Comparison of ENCODE assay signal across 22 cellular contexts in the genomic region with DNA sequence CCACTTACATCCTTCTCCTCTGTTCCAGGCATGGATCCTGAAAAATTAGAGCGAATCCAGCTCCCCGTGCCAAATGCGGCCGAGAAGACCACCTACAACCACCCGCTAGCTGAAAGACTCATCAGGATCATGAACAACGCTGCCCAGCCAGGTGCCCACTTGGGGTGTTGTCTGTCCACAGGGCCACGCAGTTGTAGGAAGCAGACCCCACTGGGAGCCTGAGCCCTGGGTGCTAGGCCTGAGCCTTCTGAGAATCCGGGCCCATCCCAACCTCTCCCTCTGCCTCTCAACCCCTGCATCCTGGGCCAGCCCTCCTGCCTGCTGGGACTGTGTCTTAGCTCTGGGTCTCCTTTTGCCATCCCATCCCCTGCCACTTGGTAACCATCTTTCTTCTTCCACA.
"Had no signal": no experiment of that assay in that cellular context is flagged by ENCODE, and none has a peak within 500 bp of the region (broad histone marks: within the 10 kb centered on the region; RNA-seq: fewer than 3 reads in every experiment).

No MANE protein-coding gene starts in this region.

- H3K27ac Mint-ChIP-seq: activated naive CD4-positive, alpha-beta T cell treated with anti-CD3 and anti-CD28 coated beads, Interleukin-2, amount 50 U/mL, for 24 hours; activated naive CD8-positive, alpha-beta T cell treated with anti-CD3 and anti-CD28 coated beads, Interleukin-2, amount 50 U/mL, for 24 hours; stimulated activated memory B cell treated with anti-CD40 and anti-IgM and Interleukin-4, amounts not matched to agents 10 μg/mL and 1 μg/mL and 100 μg/mL, for 72 hours had no signal

- ATAC-seq: activated naive CD8-positive, alpha-beta T cell treated with anti-CD3 and anti-CD28 coated beads, Interleukin-2, amount 50 U/mL, for 24 hours; heart left ventricle; left lobe of liver; lower lobe of right lung; mucosa of descending colon; natural killer cell treated with Interleukin-12 subunit alpha and Interleukin-12 subunit beta and Interleukin-15 and Interleukin-18, amount 100 ng/mL, for 72 hours; right lobe of liver; stimulated activated memory B cell treated with anti-CD40 and anti-IgM and Interleukin-4, amounts not matched to agents 10 μg/mL and 1 μg/mL and 100 μg/mL, for 72 hours; stimulated activated naive CD8-positive, alpha-beta T cell treated with anti-CD3 and anti-CD28 coated beads, Interleukin-15, amount 100 ng/mL, for 72 hours had no signal

- H3K4me3 Mint-ChIP-seq: activated naive CD4-positive, alpha-beta T cell treated with anti-CD3 and anti-CD28 coated beads, Interleukin-2, amount 50 U/mL, for 24 hours; activated naive CD8-positive, alpha-beta T cell treated with anti-CD3 and anti-CD28 coated beads, Interleukin-2, amount 50 U/mL, for 24 hours; immature natural killer cell; natural killer cell treated with Interleukin-12 subunit alpha and Interleukin-12 subunit beta and Interleukin-15 and Interleukin-18, amount 100 ng/mL, for 72 hours; stimulated activated memory B cell treated with anti-CD40 and anti-IgM and Interleukin-4, amounts not matched to agents 10 μg/mL and 1 μg/mL and 100 μg/mL, for 72 hours; stimulated activated naive CD8-positive, alpha-beta T cell treated with anti-CD3 and anti-CD28 coated beads, Interleukin-15, amount 100 ng/mL, for 72 hours had no signal

- H3K4me1 Mint-ChIP-seq: activated naive CD4-positive, alpha-beta T cell treated with anti-CD3 and anti-CD28 coated beads, Interleukin-2, amount 50 U/mL, for 24 hours; activated naive CD8-positive, alpha-beta T cell treated with anti-CD3 and anti-CD28 coated beads, Interleukin-2, amount 50 U/mL, for 24 hours; immature natural killer cell; stimulated activated memory B cell treated with anti-CD40 and anti-IgM and Interleukin-4, amounts not matched to agents 10 μg/mL and 1 μg/mL and 100 μg/mL, for 72 hours had no signal

- DNase-seq: activated CD4-positive, alpha-beta T cell treated with anti-CD3 and anti-CD28 coated beads for 48 hours; activated CD4-positive, alpha-beta T cell treated with anti-CD3 and anti-CD28 coated beads, Interleukin-2, amount 50 U/mL, for 48 hours; activated CD4-positive, CD25-positive, alpha-beta regulatory T cell; activated naive CD8-positive, alpha-beta T cell treated with anti-CD3 and anti-CD28 coated beads, Interleukin-2, amount 50 U/mL, for 24 hours; amygdala; central memory CD4-positive, alpha-beta T cell; foreskin fibroblast; heart left ventricle; hypothalamus; immature natural killer cell; lower lobe of right lung; mesendoderm; mucosa of descending colon; right lobe of liver; stimulated activated CD4-positive, alpha-beta T cell treated with anti-CD3 and anti-CD28 coated beads, Interleukin-4, amount 100 ng/mL, for 24 hours; stimulated activated naive CD8-positive, alpha-beta T cell treated with anti-CD3 and anti-CD28 coated beads, Interleukin-15, amount 100 ng/mL, for 72 hours; substantia nigra; upper lobe of left lung had no signal

- H3K27me3 Mint-ChIP-seq: activated naive CD4-positive, alpha-beta T cell treated with anti-CD3 and anti-CD28 coated beads, Interleukin-2, amount 50 U/mL, for 24 hours; activated naive CD8-positive, alpha-beta T cell treated with anti-CD3 and anti-CD28 coated beads, Interleukin-2, amount 50 U/mL, for 24 hours; natural killer cell treated with Interleukin-12 subunit alpha and Interleukin-12 subunit beta and Interleukin-15 and Interleukin-18, amount 100 ng/mL, for 72 hours; stimulated activated memory B cell treated with anti-CD40 and anti-IgM and Interleukin-4, amounts not matched to agents 10 μg/mL and 1 μg/mL and 100 μg/mL, for 72 hours; stimulated activated naive CD8-positive, alpha-beta T cell treated with anti-CD3 and anti-CD28 coated beads, Interleukin-15, amount 100 ng/mL, for 72 hours had no signal

- H3K9me3 Mint-ChIP-seq: activated naive CD4-positive, alpha-beta T cell treated with anti-CD3 and anti-CD28 coated beads, Interleukin-2, amount 50 U/mL, for 24 hours; activated naive CD8-positive, alpha-beta T cell treated with anti-CD3 and anti-CD28 coated beads, Interleukin-2, amount 50 U/mL, for 24 hours; immature natural killer cell; natural killer cell treated with Interleukin-12 subunit alpha and Interleukin-12 subunit beta and Interleukin-15 and Interleukin-18, amount 100 ng/mL, for 72 hours; stimulated activated memory B cell treated with anti-CD40 and anti-IgM and Interleukin-4, amounts not matched to agents 10 μg/mL and 1 μg/mL and 100 μg/mL, for 72 hours; stimulated activated naive CD8-positive, alpha-beta T cell treated with anti-CD3 and anti-CD28 coated beads, Interleukin-15, amount 100 ng/mL, for 72 hours had no signal
